ENCODE assay signal across 10 cellular contexts in the genomic region with DNA sequence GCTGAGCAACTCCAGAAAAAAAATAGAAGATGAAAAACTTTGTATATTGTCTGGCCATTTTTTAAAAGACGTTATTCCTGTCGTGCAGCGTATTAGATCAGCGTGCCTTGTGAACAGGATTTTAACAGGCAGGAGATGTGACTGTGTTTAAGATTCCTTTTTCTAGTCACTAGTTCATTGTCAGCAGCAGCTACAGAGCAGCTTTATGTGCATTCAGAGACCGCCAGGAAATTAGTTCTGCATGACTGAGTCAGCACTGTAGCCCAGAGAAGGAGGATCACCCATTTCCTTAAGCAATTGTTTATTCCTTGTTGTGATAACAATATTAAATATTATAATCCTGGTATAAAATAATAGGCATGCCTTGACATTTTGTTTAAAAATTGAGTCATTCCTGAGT.
DNase-seq lines count a peak whose midpoint lies in the region; FAIRE-seq and TF ChIP-seq lines count a peak whose summit lies in the region.
"Had no signal": no experiment of that assay in that cellular context is flagged by ENCODE, and none has a peak within 500 bp of the region (broad histone marks: within the 10 kb centered on the region; RNA-seq: fewer than 3 reads in every experiment).

No MANE protein-coding gene starts in this region.

- TF ChIP-seq POLR2A in lower leg skin (IDR thresholded peaks at IDR 0.05): no peak
- no peak for TF ChIP-seq POLR2A in GM12891 (IDR thresholded peaks at IDR 0.05; ENCODE audit: low read depth, low read length)

- DNase-seq in DMS 273 (lab: John Stamatoyannopoulos, UW; ENCODE audit: unreplicated experiment) (peak; percentile 90), NCI-H1436 treated with DMSO at 0.1 percent for 48 hours (lab: John Stamatoyannopoulos, UW) (peak; percentile 47), SJCRH30 (peak; percentile 83 to 94), iris pigment epithelial cell (ENCODE audit: low read depth) (peak; percentile 7), RWPE1 (ENCODE audit: low spot score) (no peak), lower leg skin (ENCODE audit: low spot score in 2 of 2) (no peak), GM12891 (ENCODE audit: insufficient read length, low spot score) (no peak), AML-193 (lab: John Stamatoyannopoulos, UW) (no peak)
- DNase-seq: GOT3 had no signal

- CTCF ChIA-PET in RWPE1 (lab: Yijun Ruan, JAX): no interaction called here

- POLR2A ChIA-PET in RWPE1 (lab: Yijun Ruan, JAX; ENCODE audit: low non-redundant PET): no interaction called here

- H3K36me3 ChIP-seq in SJCRH30: no peaks in the 10 kb centered on the region
- H3K36me3 ChIP-seq: neutrophil had no signal

- H3K4me3 ChIP-seq in SJCRH30: peak overlapping the region; percentile 49
- H3K4me3 ChIP-seq in lower leg skin (ENCODE audit: low read depth, poor library complexity, severe bottlenecking): no peak overlapping the region

- TF ChIP-seq CTCF in RWPE1 (conservative IDR thresholded peaks at IDR 0.05; ENCODE audit: low read depth) (no peak), lower leg skin (IDR thresholded peaks at IDR 0.05) (no peak)

- FAIRE-seq in GM12891 (lab: Jason Lieb, UNC): no peak

- WGBS in lower leg skin, 2 donors: 43 to 52% methylated on average over 5 of the region's 5 CpGs

- no peaks in the 10 kb centered on the region for H3K9me3 ChIP-seq in SJCRH30 (replicated peaks)
- H3K9me3 ChIP-seq: neutrophil had no signal

- peaks cover 9% of the 10 kb centered on the region for H3K4me1 ChIP-seq in SJCRH30

- H3K27me3 ChIP-seq in SJCRH30: no peaks in the 10 kb centered on the region
- H3K27me3 ChIP-seq: neutrophil had no signal

- H3K27ac ChIP-seq in SJCRH30 (peak overlapping the region; percentile 97), RWPE1 (no peak overlapping the region)
- H3K27ac ChIP-seq: neutrophil had no signal

- intact Hi-C loops in lower leg skin (cut with DNase I; ENCODE audit: low total_unique reads): no loop called here

TF ChIP-seq in GM12891, 5 proteins besides CTCF, POLR2A, EP300 and RAD21:
- TF ChIP-seq TAF1 (IDR thresholded peaks at IDR 0.05; ENCODE audit: low read depth, low read length) (no peak), PAX5 (IDR thresholded peaks at IDR 0.05; ENCODE audit: insufficient read depth, low read length, severe bottlenecking) (no peak), SPI1 (IDR thresholded peaks at IDR 0.05; ENCODE audit: low read depth, low read length) (no peak), POU2F2 (IDR thresholded peaks at IDR 0.05; ENCODE audit: low read depth, low read length) (no peak), POLR2AphosphoS5 (IDR thresholded peaks at IDR 0.05; ENCODE audit: low read depth, low read length) (no peak)
TF ChIP-seq in GM12891: peak in this region for 0.

Comparison
In these comparisons a context has a peak if more than half of its experiments do, and no peak if none do; other contexts are left out.
1. DNase-seq: peak in DMS 273 (single experiment), NCI-H1436 treated with DMSO at 0.1 percent for 48 hours (single experiment), SJCRH30 (2 of 2) and iris pigment epithelial cell (single experiment); none in RWPE1 (single experiment), lower leg skin (0 of 2), GM12891 (single experiment) and AML-193 (0 of 2).